Comparison of ENCODE assay signal across 8 cellular contexts in the genomic region with DNA sequence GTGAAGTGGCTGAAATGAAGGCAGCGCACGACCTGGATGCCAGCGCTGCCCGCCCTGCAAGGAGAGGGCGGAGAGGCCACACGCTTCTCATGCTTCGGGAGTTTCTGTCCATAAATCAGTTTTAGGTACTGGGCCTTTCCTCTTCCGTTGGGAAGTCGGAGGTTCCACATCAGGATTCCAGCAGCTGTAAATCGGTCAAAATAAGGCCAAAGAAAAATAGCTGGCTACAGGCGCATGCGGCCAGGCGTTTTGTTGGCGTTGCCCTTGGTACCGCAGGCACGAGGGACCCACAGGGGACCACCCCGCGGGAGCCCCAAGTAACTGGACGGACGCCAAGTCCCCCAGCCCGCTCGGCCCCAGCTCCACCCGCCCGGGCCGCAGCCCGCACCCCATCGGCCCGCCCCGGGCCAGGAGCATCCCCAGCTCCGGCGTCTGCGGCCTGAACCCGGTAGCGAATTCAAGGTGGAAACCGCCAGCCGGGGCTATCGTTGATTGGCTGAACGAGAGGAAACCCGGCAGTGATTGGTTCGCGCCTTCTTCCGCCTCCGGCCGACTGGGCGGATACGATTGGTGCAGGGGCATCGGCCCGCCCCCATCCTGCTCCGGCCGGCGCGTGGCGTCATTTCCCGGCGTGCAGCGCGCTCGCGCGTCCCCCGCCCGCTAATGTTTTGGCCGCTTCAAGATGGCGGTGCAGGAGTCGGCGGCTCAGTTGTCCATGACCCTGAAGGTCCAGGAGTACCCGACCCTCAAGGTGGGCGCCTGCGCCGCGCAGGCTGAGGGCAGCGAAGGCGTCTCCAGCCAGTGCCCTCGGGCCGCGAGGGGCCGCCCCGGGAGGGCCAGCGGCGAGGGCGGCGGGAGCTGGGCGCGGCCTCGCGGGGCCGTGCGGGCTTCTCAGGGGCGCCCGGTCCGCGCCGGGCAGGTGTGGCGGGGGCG. TPM values are rescaled to one million over a fixed set of nuclear protein-coding genes. Genes with fewer than 3 reads are reported as not detected.
A peak's percentile ranks its signal among the peaks of the same experiment; 100 is the strongest.
DNase-seq lines count a peak whose midpoint lies in the region; ATAC-seq and TF ChIP-seq lines count a peak whose summit lies in the region.

MAEA (plus strand) TSS at position 660 of the 933 bp plus-strand sequence; CDS start at position 683, 23 bp downstream.

- peak within 1 kb of the TSS; percentile 85 for H3K4me3 ChIP-seq in epithelial cell of esophagus (ENCODE audit: low read length)
- H3K4me3 ChIP-seq in mononuclear cell (ENCODE audit: low read length): peak within 1 kb of the TSS; percentile 80

- peak; percentile 96 for ATAC-seq in GM21529 (IDR thresholded peaks at IDR 0.05; ENCODE audit: unreplicated experiment)

- H3K9me3 ChIP-seq in mononuclear cell (ENCODE audit: low read depth, low read length): no peaks in the 10 kb centered on the region

- H3K4me1 ChIP-seq in mononuclear cell (ENCODE audit: insufficient read depth, low read length): peaks cover 49% of the 10 kb centered on the region

- no peak for TF ChIP-seq CTCF in epithelial cell of esophagus (IDR thresholded peaks at IDR 0.05; ENCODE audit: insufficient read depth, low read depth, low read length, missing control alignments)

- H3K9me3 Mint-ChIP-seq in IgD-negative memory B cell: peaks cover 3 to 4% (median 3%) of the 10 kb centered on the region in 3 donors

- H3K36me3 Mint-ChIP-seq in IgD-negative memory B cell: no peaks in the 10 kb centered on the region

- DNase-seq in DMS 273 treated with DMSO at 0.1 percent for 48 hours (lab: John Stamatoyannopoulos, UW): peak; percentile 84
- DNase-seq in OCI-M2 (lab: John Stamatoyannopoulos, UW; ENCODE audit: unreplicated experiment): peak; percentile 73
- peak; percentile 95 for DNase-seq in activated T-cell treated with anti-CD3 and anti-CD28 coated beads for 4 hours
- peak; percentile 98 for DNase-seq in epithelial cell of esophagus (ENCODE audit: low read depth)
- peak; percentile 89 to 95 for DNase-seq in stimulated activated CD8-positive, alpha-beta memory T cell treated with anti-CD3 and anti-CD28 coated beads, Interleukin-4, amount 100 ng/mL, for 1 hour (ENCODE audit: low read depth in 2 of 2, low spot score in 1 of 2)

- H3K27ac Mint-ChIP-seq in IgD-negative memory B cell: peak within 1 kb of the TSS; percentile 91 to 95 (median 94)

- peak within 1 kb of the TSS; percentile 83 to 96 (median 94) for H3K4me3 Mint-ChIP-seq in IgD-negative memory B cell

- no peaks in the 10 kb centered on the region for H3K27me3 Mint-ChIP-seq in IgD-negative memory B cell

- H3K27me3 ChIP-seq in mononuclear cell (ENCODE audit: insufficient read depth, low read length): no peaks in the 10 kb centered on the region

- peaks cover 28 to 30% (median 29%) of the 10 kb centered on the region in 3 donors for H3K4me1 Mint-ChIP-seq in IgD-negative memory B cell

RNA-seq across cellular contexts. Expression of gene MAEA, which starts in this region (rescaled TPM):
- polyA plus RNA-seq in IgD-negative memory B cell: 67.1 TPM
- total RNA-seq in mononuclear cell: 33.8 TPM

Comparison
In these comparisons a context has a peak if more than half of its experiments do, and no peak if none do; other contexts are left out.
1. Peak in every context shown above with its lines: DNase-seq, ATAC-seq and H3K4me3 ChIP-seq.